ENCODE assay signal across 9 cellular contexts in genomic region chr18:24659837-24660720, GRCh38.
DNase-seq lines count a peak whose midpoint lies in the region; ATAC-seq and TF ChIP-seq lines count a peak whose summit lies in the region.
"Had no signal": no experiment of that assay in that cellular context is flagged by ENCODE, and none has a peak within 500 bp of the region (broad histone marks: within the 10 kb centered on the region; RNA-seq: fewer than 3 reads in every experiment).

No MANE protein-coding gene starts in this region.

- TF ChIP-seq CTCF in AG09309 (IDR thresholded peaks at IDR 0.05; ENCODE audit: control insufficient read depth, insufficient read depth, low read depth, low read length, missing control alignments) = no peak
- no peak for TF ChIP-seq CTCF in lung (IDR thresholded peaks at IDR 0.05; ENCODE audit: control extremely low read depth, extremely low read depth)

- intact Hi-C loops in activated T-helper 1 cell treated with anti-CD3 and anti-CD28 coated beads, Interleukin-12 subunit alpha, Interleukin-12 subunit beta, Interleukin-2, Interleukin-4 antibody, amounts not matched to agents 30 ng/mL and 10 ng/mL and 1 ng/mL, durations not matched to agents 14 hours and 24 hours and 36 hours (cut with micrococcal nuclease) = loop anchor here (5.0 kb wide), 1 partner anchor 67 kb away; no protein-coding TSS in a partner anchor

- H3K4me1 ChIP-seq in lung (ENCODE audit: control insufficient read depth in 2 of 2, insufficient read depth in 2 of 2, low read length in 2 of 2) (no peaks in the 10 kb centered on the region), urinary bladder (ENCODE audit: insufficient read depth) (no peaks in the 10 kb centered on the region)
- H3K4me1 ChIP-seq: adrenal gland had no signal

- no peaks in the 10 kb centered on the region for H3K9me3 ChIP-seq in lung (ENCODE audit: control insufficient read depth in 2 of 2, insufficient read depth in 1 of 2, low read length in 1 of 2)
- H3K9me3 ChIP-seq: adrenal gland had no signal

- ATAC-seq in GM19324 (IDR thresholded peaks at IDR 0.05; ENCODE audit: low FRiP score, unreplicated experiment) = peak; percentile 76
- no peak for ATAC-seq in lung (ENCODE audit: insufficient read depth, low FRiP score)

- 17 to 36% methylated on average over 21 of the region's 21 CpGs for WGBS in lung, 2 donors
- 40% methylated on average over 21 of the region's 21 CpGs for WGBS in urinary bladder

- H3K27ac ChIP-seq in lung (ENCODE audit: low read depth in 1 of 2, low read length in 1 of 2) (peak overlapping the region; percentile 47 to 48), urinary bladder (ENCODE audit: low read depth) (peak overlapping the region; percentile 14)

- H3K4me3 ChIP-seq in AG09309 (ENCODE audit: control insufficient read depth, low read depth, low read length) (peak overlapping the region; percentile 35), lung (no peak overlapping the region), urinary bladder (ENCODE audit: low read depth, low read length) (peak overlapping the region; percentile 16)

- H3K27ac Mint-ChIP-seq in IgD-negative memory B cell = peak overlapping the region in 2 of 3 donors; percentile 50 to 64
- no peak overlapping the region for H3K27ac Mint-ChIP-seq in activated T-helper 1 cell treated with anti-CD3 and anti-CD28 coated beads, Interleukin-12 subunit alpha, Interleukin-12 subunit beta, Interleukin-2, Interleukin-4 antibody, amounts not matched to agents 30 ng/mL and 10 ng/mL and 1 ng/mL, durations not matched to agents 14 hours and 24 hours and 36 hours

- peaks cover 10% of the 10 kb centered on the region for H3K27me3 Mint-ChIP-seq in IgD-negative memory B cell
- H3K27me3 Mint-ChIP-seq in activated T-helper 1 cell treated with anti-CD3 and anti-CD28 coated beads, Interleukin-12 subunit alpha, Interleukin-12 subunit beta, Interleukin-2, Interleukin-4 antibody, amounts not matched to agents 30 ng/mL and 10 ng/mL and 1 ng/mL, durations not matched to agents 14 hours and 24 hours and 36 hours (ENCODE audit: insufficient read depth) = peaks cover 2% of the 10 kb centered on the region

- H3K9me3 Mint-ChIP-seq in IgD-negative memory B cell = peaks cover 0 to 2% (median 2%) of the 10 kb centered on the region in 3 donors
- no peaks in the 10 kb centered on the region for H3K9me3 Mint-ChIP-seq in activated T-helper 1 cell treated with anti-CD3 and anti-CD28 coated beads, Interleukin-12 subunit alpha, Interleukin-12 subunit beta, Interleukin-2, Interleukin-4 antibody, amounts not matched to agents 30 ng/mL and 10 ng/mL and 1 ng/mL, durations not matched to agents 14 hours and 24 hours and 36 hours

- no peaks in the 10 kb centered on the region for H3K36me3 Mint-ChIP-seq in IgD-negative memory B cell
- no peaks in the 10 kb centered on the region for H3K36me3 Mint-ChIP-seq in activated T-helper 1 cell treated with anti-CD3 and anti-CD28 coated beads, Interleukin-12 subunit alpha, Interleukin-12 subunit beta, Interleukin-2, Interleukin-4 antibody, amounts not matched to agents 30 ng/mL and 10 ng/mL and 1 ng/mL, durations not matched to agents 14 hours and 24 hours and 36 hours (ENCODE audit: low read depth)

- peak overlapping the region in 3 of 4 donors; percentile 68 to 87 (median 85) for H3K4me3 Mint-ChIP-seq in IgD-negative memory B cell
- H3K4me3 Mint-ChIP-seq in activated T-helper 1 cell treated with anti-CD3 and anti-CD28 coated beads, Interleukin-12 subunit alpha, Interleukin-12 subunit beta, Interleukin-2, Interleukin-4 antibody, amounts not matched to agents 30 ng/mL and 10 ng/mL and 1 ng/mL, durations not matched to agents 14 hours and 24 hours and 36 hours = peak overlapping the region; percentile 72

- DNase-seq in AG09309 (ENCODE audit: low read depth) = no peak
- DNase-seq in activated T-helper 1 cell treated with anti-CD3 and anti-CD28 coated beads, Interleukin-12 subunit alpha, Interleukin-12 subunit beta, Interleukin-2, Interleukin-4 antibody, amounts not matched to agents 30 ng/mL and 10 ng/mL and 1 ng/mL, durations not matched to agents 14 hours and 24 hours and 36 hours (ENCODE audit: low spot score) = peak; percentile 16
- no peak for DNase-seq in lung (ENCODE audit: low spot score)
- DNase-seq in KG1 (lab: John Stamatoyannopoulos, UW) = no peak
- no peak for DNase-seq in NCI-H146 (lab: John Stamatoyannopoulos, UW)

- peaks cover 3 to 18% (median 10%) of the 10 kb centered on the region in 3 donors for H3K4me1 Mint-ChIP-seq in IgD-negative memory B cell
- peaks cover 12% of the 10 kb centered on the region for H3K4me1 Mint-ChIP-seq in activated T-helper 1 cell treated with anti-CD3 and anti-CD28 coated beads, Interleukin-12 subunit alpha, Interleukin-12 subunit beta, Interleukin-2, Interleukin-4 antibody, amounts not matched to agents 30 ng/mL and 10 ng/mL and 1 ng/mL, durations not matched to agents 14 hours and 24 hours and 36 hours (ENCODE audit: low read depth)

- no peaks in the 10 kb centered on the region for H3K27me3 ChIP-seq in lung (ENCODE audit: control insufficient read depth, insufficient read depth)
- H3K27me3 ChIP-seq: adrenal gland had no signal

- H3K36me3 ChIP-seq in lung (ENCODE audit: control insufficient read depth in 2 of 2, insufficient read depth in 2 of 2, low read length in 2 of 2) (no peaks in the 10 kb centered on the region), urinary bladder (ENCODE audit: insufficient read depth) (no peaks in the 10 kb centered on the region)
- H3K36me3 ChIP-seq: adrenal gland had no signal
